In genomic region chr15:79364571-79365240, GRCh38 we compare ENCODE assay signal across 15 cellular contexts. TPM values are rescaled to one million over a fixed set of nuclear protein-coding genes. Genes with fewer than 3 reads are reported as not detected.
DNase-seq lines count a peak whose midpoint lies in the region; TF ChIP-seq lines count a peak whose summit lies in the region.
"Had no signal": no experiment of that assay in that cellular context is flagged by ENCODE, and none has a peak within 500 bp of the region (broad histone marks: within the 10 kb centered on the region; RNA-seq: fewer than 3 reads in every experiment).

No MANE protein-coding gene starts in this region.

- H3K27me3 ChIP-seq in trophoblast cell (ENCODE audit: insufficient read depth, low read length): no peaks in the 10 kb centered on the region
- H3K27me3 ChIP-seq in PC-9 (ENCODE audit: insufficient read depth, low read depth): no peaks in the 10 kb centered on the region
- H3K27me3 ChIP-seq: SJCRH30 had no signal

- peak overlapping the region; percentile 97 for H4K91ac ChIP-seq in trophoblast cell (ENCODE audit: low read depth, low read length)

- H3K9me3 ChIP-seq in trophoblast cell (ENCODE audit: insufficient read depth, low read depth, low read length) (no peaks in the 10 kb centered on the region), PC-9 (ENCODE audit: insufficient read depth, low read depth) (no peaks in the 10 kb centered on the region)
- H3K9me3 ChIP-seq: SJCRH30 had no signal

- no peaks in the 10 kb centered on the region for H3K36me3 Mint-ChIP-seq in Calu3 (ENCODE audit: insufficient read depth, unreplicated experiment)

- H3K4ac ChIP-seq in trophoblast cell (ENCODE audit: low read depth, low read length): peak overlapping the region; percentile 56

- no peak overlapping the region for H3K4me3 Mint-ChIP-seq in Calu3 (ENCODE audit: low read depth, unreplicated experiment)
- H3K4me3 Mint-ChIP-seq: CD4-positive, alpha-beta memory T cell; H9 had no signal

- no peaks in the 10 kb centered on the region for H3K9me3 Mint-ChIP-seq in Calu3 (ENCODE audit: low read depth, unreplicated experiment)
- H3K9me3 Mint-ChIP-seq: CD4-positive, alpha-beta memory T cell had no signal

- H3K4me1 ChIP-seq in trophoblast cell (ENCODE audit: control insufficient read depth in 1 of 2, insufficient read depth in 2 of 2, low read length in 2 of 2) (peaks cover 16 to 29% of the 10 kb centered on the region in 2 experiments), PC-9 (replicated peaks; ENCODE audit: insufficient read depth) (no peaks in the 10 kb centered on the region)
- H3K4me1 ChIP-seq: SJCRH30 had no signal

- POLR2A ChIA-PET in PC-9 (lab: Charles Lee; ENCODE audit: unreplicated experiment): no interaction called here

- peak overlapping the region; percentile 83 for H4K8ac ChIP-seq in trophoblast cell (ENCODE audit: low read depth, low read length)

- no peak overlapping the region for H3K27ac Mint-ChIP-seq in Calu3 (ENCODE audit: unreplicated experiment)
- H3K27ac Mint-ChIP-seq: CD4-positive, alpha-beta memory T cell; H9 had no signal

- DNase-seq in Calu3: no peak
- DNase-seq in SK-N-DZ (ENCODE audit: low spot score): peak; percentile 37
- DNase-seq in fibroblast of the aortic adventitia (ENCODE audit: low read depth): no peak
- DNase-seq in trophoblast cell: no peak
- no peak for DNase-seq in putamen (ENCODE audit: low spot score)
- no peak for DNase-seq in HPDE6-E6E7 (ENCODE audit: extremely low spot score)
- no peak for DNase-seq in PC-9
- DNase-seq: CD4-positive, alpha-beta memory T cell; H9; NCI-H1105; NCI-H1694; NCI-H2107; NCI-H2227 treated with DMSO at 0.1 percent for 48 hours; NCI-H524 treated with DMSO at 0.1 percent for 48 hours; SJCRH30 had no signal

- H3K79me2 ChIP-seq in trophoblast cell (ENCODE audit: control insufficient read depth, insufficient read depth, low read length, poor library complexity): peaks cover 2% of the 10 kb centered on the region
- no peaks in the 10 kb centered on the region for H3K79me2 ChIP-seq in PC-9 (ENCODE audit: low read depth)

- no peaks in the 10 kb centered on the region for H4K20me1 ChIP-seq in PC-9 (ENCODE audit: insufficient read depth)

- CTCF ChIA-PET in Calu3 (lab: Charles Lee) (interaction anchor here (1.0 to 1.1 kb wide), 2 partner anchors 231 to 489 kb away, joined by 3 to 4 read pairs; no protein-coding TSS in a partner anchor), PC-9 (lab: Charles Lee) (no interaction called here)

- intact Hi-C loops in Calu3 (cut with micrococcal nuclease; ENCODE audit: unreplicated experiment): no loop called here
- intact Hi-C loops in PC-9 (cut with micrococcal nuclease; ENCODE audit: unreplicated experiment): no loop called here

- no peaks in the 10 kb centered on the region for H3K4me1 Mint-ChIP-seq in Calu3 (ENCODE audit: low read depth, unreplicated experiment)
- H3K4me1 Mint-ChIP-seq: CD4-positive, alpha-beta memory T cell had no signal

- H3K9ac ChIP-seq in trophoblast cell (ENCODE audit: low read length): no peak overlapping the region

- H3F3A ChIP-seq in PC-9 (ENCODE audit: insufficient read depth, low read depth): no peaks in the 10 kb centered on the region

- H3K36me3 ChIP-seq in trophoblast cell (ENCODE audit: control insufficient read depth in 1 of 2, insufficient read depth in 2 of 2, low read length in 2 of 2) (peaks cover 0 to 2% of the 10 kb centered on the region in 2 experiments), PC-9 (ENCODE audit: low read depth) (no peaks in the 10 kb centered on the region)
- H3K36me3 ChIP-seq: SJCRH30 had no signal

- H2AFZ ChIP-seq in trophoblast cell (ENCODE audit: insufficient read depth, low read length, poor library complexity) (no peak overlapping the region), PC-9 (no peak overlapping the region)

- no peak overlapping the region for H3K23ac ChIP-seq in trophoblast cell (ENCODE audit: low read length)

- peaks cover 20% of the 10 kb centered on the region for H3K79me1 ChIP-seq in trophoblast cell (ENCODE audit: low read length)

- WGBS in trophoblast cell (ENCODE audit: extremely low coverage, insufficient coverage, insufficient read length): no CpG with 5 or more reads among the region's 9 CpGs

- H3K4me3 ChIP-seq in fibroblast of the aortic adventitia (ENCODE audit: low read depth, low read length) (no peak overlapping the region), trophoblast cell (ENCODE audit: low read depth, low read length) (no peak overlapping the region), PC-9 (no peak overlapping the region)
- H3K4me3 ChIP-seq: SJCRH30 had no signal

- H2BK5ac ChIP-seq in trophoblast cell (ENCODE audit: low read depth, low read length, poor library complexity): peak overlapping the region; percentile 37

- H3K18ac ChIP-seq in trophoblast cell (ENCODE audit: low read length): peak overlapping the region; percentile 84

- H4K12ac ChIP-seq in trophoblast cell (ENCODE audit: low read depth, low read length): peak overlapping the region; percentile 45

- TF ChIP-seq CTCF in Calu3 (IDR thresholded peaks at IDR 0.05; ENCODE audit: unreplicated experiment) (peak; percentile 14), fibroblast of the aortic adventitia (IDR thresholded peaks at IDR 0.05; ENCODE audit: insufficient read depth, low read length) (peak; percentile 19), PC-9 (conservative IDR thresholded peaks at IDR 0.05) (no peak)

- H2BK12ac ChIP-seq in trophoblast cell (ENCODE audit: low read length): peak overlapping the region; percentile 87

- no peaks in the 10 kb centered on the region for H3K9me2 ChIP-seq in PC-9 (ENCODE audit: insufficient read depth)

- BruUV-seq in Calu3 (replicated peaks; lab: Mats Ljungman, UMichigan): no TSS peak
- BruUV-seq in PC-9 (replicated peaks; lab: Mats Ljungman, UMichigan): no TSS peak

- H2BK120ac ChIP-seq in trophoblast cell (ENCODE audit: insufficient read depth, low read length, poor library complexity): peak overlapping the region; percentile 96

- peak overlapping the region; percentile 92 for H3K14ac ChIP-seq in trophoblast cell (ENCODE audit: low read length)

- H2AK5ac ChIP-seq in trophoblast cell (ENCODE audit: low read length): peak overlapping the region; percentile 86

- H3K4me2 ChIP-seq in trophoblast cell (ENCODE audit: low read length): peak overlapping the region; percentile 40
- H3K4me2 ChIP-seq in PC-9: no peak overlapping the region

- peak overlapping the region; percentile 92 for H3K27ac ChIP-seq in trophoblast cell (ENCODE audit: low read depth, low read length)
- H3K27ac ChIP-seq in PC-9: no peak overlapping the region
- H3K27ac ChIP-seq: SJCRH30 had no signal

- no peaks in the 10 kb centered on the region for H3K27me3 Mint-ChIP-seq in Calu3 (ENCODE audit: unreplicated experiment)
- H3K27me3 Mint-ChIP-seq: CD4-positive, alpha-beta memory T cell had no signal

RNA-seq across cellular contexts. Expression of gene TMED3, which starts 53.8 kb away (rescaled TPM):
- total RNA-seq in Calu3 (2022) (127 and 139 TPM in 2 replicates), fibroblast of the aortic adventitia (ENCODE audit: low replicate concordance) (45.1 and 97.4 TPM in 2 replicates), PC-9 (2021) (58.6 and 59.6 TPM in 2 replicates)
- polyA plus RNA-seq in SK-N-DZ (2014; cell fraction: cytosol; rRNA removed): 92.0 and 120 TPM in 2 replicates
- 42.2 and 57.3 TPM in 2 replicates for polyA plus RNA-seq in SK-N-DZ (2014; cell fraction: nucleus; rRNA removed)
- polyA plus RNA-seq in trophoblast cell (2013): 86.1 and 86.8 TPM in 2 replicates
